ENCODE assay signal across 1 cellular context in the genomic region with DNA sequence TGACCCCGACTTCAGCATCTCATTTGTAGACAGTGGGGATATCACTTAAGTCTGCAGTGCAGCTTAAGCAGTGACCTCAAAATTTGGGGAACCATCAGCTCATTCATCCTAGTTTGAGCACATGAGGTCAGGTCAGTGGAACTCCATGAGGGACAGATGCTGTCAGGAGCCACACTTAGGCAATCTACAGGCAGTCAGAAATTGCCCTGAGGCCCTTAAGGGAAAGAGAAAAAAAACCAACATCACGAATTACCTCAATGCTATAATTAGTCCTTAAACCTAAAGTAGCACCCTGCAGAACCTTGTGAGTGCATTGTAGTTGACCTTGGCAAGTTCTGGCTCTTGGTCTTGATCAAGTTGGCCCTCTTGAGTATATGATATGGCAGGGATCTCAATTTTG.
TF ChIP-seq lines count a peak whose summit lies in the region.

No MANE protein-coding gene starts in this region.

TF ChIP-seq in HepG2, 621 proteins besides CTCF, POLR2A, EP300 and RAD21:
- no peak for TF ChIP-seq RFX3 (CRISPR knock-in tag; IDR thresholded peaks at IDR 0.05)
- peak; percentile 24 for TF ChIP-seq RBM22 (optimal IDR thresholded peaks at IDR 0.05; ENCODE audit: low read length)
- 0 out of 2 replicates have a peak, but pooled peaks have one; percentile 26 for TF ChIP-seq ZNF709 (CRISPR knock-in tag; IDR thresholded peaks at IDR 0.05)
- no peak for TF ChIP-seq RXRB (CRISPR knock-in tag; IDR thresholded peaks at IDR 0.05; ENCODE audit: borderline replicate concordance)
- no peak for TF ChIP-seq ZNF18 (CRISPR knock-in tag; IDR thresholded peaks at IDR 0.05; ENCODE audit: insufficient replicate concordance)
- TF ChIP-seq MTF2 (CRISPR knock-in tag; IDR thresholded peaks at IDR 0.05; ENCODE audit: borderline replicate concordance) = no peak
- TF ChIP-seq ZNF431 (CRISPR knock-in tag; IDR thresholded peaks at IDR 0.05; ENCODE audit: borderline replicate concordance, low read depth) = no peak
